16 cellular contexts compared by ENCODE assay signal in genomic region chr7:155879592-155879991, GRCh38.
DNase-seq lines count a peak whose midpoint lies in the region; ATAC-seq and TF ChIP-seq lines count a peak whose summit lies in the region.
"Had no signal": no experiment of that assay in that cellular context is flagged by ENCODE, and none has a peak within 500 bp of the region (broad histone marks: within the 10 kb centered on the region; RNA-seq: fewer than 3 reads in every experiment).

No MANE protein-coding gene starts in this region.

- peaks cover 3 to 14% of the 10 kb centered on the region in 2 donors for H3K27me3 Mint-ChIP-seq in natural killer cell treated with Interleukin-12 subunit alpha and Interleukin-12 subunit beta and Interleukin-15 and Interleukin-18, amount 100 ng/mL, for 72 hours
- peaks cover 0 to 4% of the 10 kb centered on the region in 2 donors for H3K27me3 Mint-ChIP-seq in natural killer cell (ENCODE audit: low read depth in 2 of 2)
- peaks cover 3% of the 10 kb centered on the region for H3K27me3 Mint-ChIP-seq in osteocyte (ENCODE audit: unreplicated experiment)
- H3K27me3 Mint-ChIP-seq in activated CD8-positive, alpha-beta T cell treated with anti-CD3 and anti-CD28 coated beads for 36 hours: no peaks in the 10 kb centered on the region
- H3K27me3 Mint-ChIP-seq: CD4-positive, CD25-positive, alpha-beta regulatory T cell had no signal

- intact Hi-C loops in natural killer cell (cut with micrococcal nuclease): no loop called here
- intact Hi-C loops in activated CD8-positive, alpha-beta T cell treated with anti-CD3 and anti-CD28 coated beads for 36 hours (cut with micrococcal nuclease): no loop called here

- CTCF ChIA-PET in activated CD8-positive, alpha-beta T cell treated with anti-CD3 and anti-CD28 coated beads for 36 hours (lab: Charles Lee): no interaction called here

- H3K4me1 Mint-ChIP-seq in natural killer cell treated with Interleukin-12 subunit alpha and Interleukin-12 subunit beta and Interleukin-15 and Interleukin-18, amount 100 ng/mL, for 72 hours (ENCODE audit: low read depth in 2 of 2): no peaks in the 10 kb centered on the region
- no peaks in the 10 kb centered on the region for H3K4me1 Mint-ChIP-seq in natural killer cell
- no peaks in the 10 kb centered on the region for H3K4me1 Mint-ChIP-seq in osteocyte (ENCODE audit: unreplicated experiment)
- H3K4me1 Mint-ChIP-seq in activated CD8-positive, alpha-beta T cell treated with anti-CD3 and anti-CD28 coated beads for 36 hours (ENCODE audit: low read depth): no peaks in the 10 kb centered on the region
- H3K4me1 Mint-ChIP-seq: CD4-positive, CD25-positive, alpha-beta regulatory T cell had no signal

- no peak overlapping the region for H3K27ac Mint-ChIP-seq in natural killer cell treated with Interleukin-12 subunit alpha and Interleukin-12 subunit beta and Interleukin-15 and Interleukin-18, amount 100 ng/mL, for 72 hours
- H3K27ac Mint-ChIP-seq in natural killer cell (no peak overlapping the region), osteocyte (ENCODE audit: unreplicated experiment) (no peak overlapping the region)
- H3K27ac Mint-ChIP-seq in activated CD8-positive, alpha-beta T cell treated with anti-CD3 and anti-CD28 coated beads for 36 hours: no peak overlapping the region
- H3K27ac Mint-ChIP-seq: CD4-positive, CD25-positive, alpha-beta regulatory T cell; GM23338 had no signal

- no peak overlapping the region for H3K4me3 Mint-ChIP-seq in natural killer cell treated with Interleukin-12 subunit alpha and Interleukin-12 subunit beta and Interleukin-15 and Interleukin-18, amount 100 ng/mL, for 72 hours
- H3K4me3 Mint-ChIP-seq in natural killer cell (no peak overlapping the region), osteocyte (ENCODE audit: unreplicated experiment) (no peak overlapping the region)
- no peak overlapping the region for H3K4me3 Mint-ChIP-seq in activated CD8-positive, alpha-beta T cell treated with anti-CD3 and anti-CD28 coated beads for 36 hours
- H3K4me3 Mint-ChIP-seq: CD4-positive, CD25-positive, alpha-beta regulatory T cell; GM23338 had no signal

- DNase-seq in natural killer cell treated with Interleukin-12 subunit alpha and Interleukin-12 subunit beta and Interleukin-15 and Interleukin-18, amount 100 ng/mL, for 72 hours (ENCODE audit: low spot score): peak; percentile 12
- no peak for DNase-seq in natural killer cell
- DNase-seq in ecto neural progenitor cell (ENCODE audit: low spot score): peak; percentile 21
- peak; percentile 48 for DNase-seq in osteocyte (ENCODE audit: extremely low spot score, unreplicated experiment)
- DNase-seq in ureter (ENCODE audit: low spot score): peak; percentile 24
- no peak for DNase-seq in activated CD4-positive, alpha-beta T cell treated with anti-CD3 and anti-CD28 coated beads for 4 hours
- no peak for DNase-seq in NCI-H226
- no peak for DNase-seq in activated CD8-positive, alpha-beta T cell treated with anti-CD3 and anti-CD28 coated beads for 36 hours
- DNase-seq: ACHN; BE2C; C1 segment of cervical spinal cord; Caco-2; CD4-positive, CD25-positive, alpha-beta regulatory T cell; HCEC 1CT; IMR-90 had no signal

- POLR2A ChIA-PET in activated CD8-positive, alpha-beta T cell treated with anti-CD3 and anti-CD28 coated beads for 36 hours (lab: Charles Lee): interaction anchor here (0.8 kb wide), 1 partner anchor 33 kb away, joined by 3 read pairs; no protein-coding TSS in a partner anchor

- no peak for ATAC-seq in natural killer cell treated with Interleukin-12 subunit alpha and Interleukin-12 subunit beta and Interleukin-15 and Interleukin-18, amount 100 ng/mL, for 72 hours
- ATAC-seq in natural killer cell: no peak
- ATAC-seq in activated CD8-positive, alpha-beta T cell treated with anti-CD3 and anti-CD28 coated beads for 36 hours: no peak
- ATAC-seq: GM23338 had no signal

- TF ChIP-seq CTCF in natural killer cell (IDR thresholded peaks at IDR 0.05): no peak
- TF ChIP-seq CTCF in osteocyte (IDR thresholded peaks at IDR 0.05): no peak
- no peak for TF ChIP-seq CTCF in activated CD8-positive, alpha-beta T cell treated with anti-CD3 and anti-CD28 coated beads for 36 hours (IDR thresholded peaks at IDR 0.05)

- H3K9me3 Mint-ChIP-seq in natural killer cell treated with Interleukin-12 subunit alpha and Interleukin-12 subunit beta and Interleukin-15 and Interleukin-18, amount 100 ng/mL, for 72 hours: no peaks in the 10 kb centered on the region
- no peaks in the 10 kb centered on the region for H3K9me3 Mint-ChIP-seq in natural killer cell
- H3K9me3 Mint-ChIP-seq in osteocyte (ENCODE audit: unreplicated experiment): no peaks in the 10 kb centered on the region
- H3K9me3 Mint-ChIP-seq in activated CD8-positive, alpha-beta T cell treated with anti-CD3 and anti-CD28 coated beads for 36 hours: no peaks in the 10 kb centered on the region
- H3K9me3 Mint-ChIP-seq: GM23338 had no signal

- no peaks in the 10 kb centered on the region for H3K36me3 Mint-ChIP-seq in natural killer cell treated with Interleukin-12 subunit alpha and Interleukin-12 subunit beta and Interleukin-15 and Interleukin-18, amount 100 ng/mL, for 72 hours
- H3K36me3 Mint-ChIP-seq in natural killer cell: no peaks in the 10 kb centered on the region
- no peaks in the 10 kb centered on the region for H3K36me3 Mint-ChIP-seq in osteocyte (ENCODE audit: unreplicated experiment)
- no peaks in the 10 kb centered on the region for H3K36me3 Mint-ChIP-seq in activated CD8-positive, alpha-beta T cell treated with anti-CD3 and anti-CD28 coated beads for 36 hours (ENCODE audit: low read depth)
- H3K36me3 Mint-ChIP-seq: CD4-positive, CD25-positive, alpha-beta regulatory T cell had no signal

Comparison
In these comparisons a context has a peak if more than half of its experiments do, and no peak if none do; other contexts are left out.
1. DNase-seq: peak in natural killer cell treated with Interleukin-12 subunit alpha and Interleukin-12 subunit beta and Interleukin-15 and Interleukin-18, amount 100 ng/mL, for 72 hours (single experiment), ecto neural progenitor cell (single experiment), osteocyte (single experiment) and ureter (single experiment); none in natural killer cell (single experiment), activated CD4-positive, alpha-beta T cell treated with anti-CD3 and anti-CD28 coated beads for 4 hours (0 of 2), NCI-H226 (single experiment) and activated CD8-positive, alpha-beta T cell treated with anti-CD3 and anti-CD28 coated beads for 36 hours (single experiment).